Comparison of ENCODE assay signal across 1 cellular context in genomic region chr22:39597236-39597869, GRCh38.
TF ChIP-seq lines count a peak whose summit lies in the region.

No MANE protein-coding gene starts in this region.

TF ChIP-seq in GM23338, 12 proteins besides CTCF, POLR2A, EP300 and RAD21 (continued from another document):
- TF ChIP-seq ZNF462 (CRISPR knock-in tag; IDR thresholded peaks at IDR 0.05) = no peak
- TF ChIP-seq NANOG (IDR thresholded peaks at IDR 0.05; ENCODE audit: borderline replicate concordance) = no peak
- TF ChIP-seq ZNF331 (CRISPR knock-in tag; IDR thresholded peaks at IDR 0.05; ENCODE audit: low read depth) = no peak
- TF ChIP-seq JUNB (IDR thresholded peaks at IDR 0.05; ENCODE audit: unreplicated experiment) = no peak
- no peak for TF ChIP-seq CREB1 (CRISPR knock-in tag; IDR thresholded peaks at IDR 0.05; ENCODE audit: low read depth)
